11 cellular contexts compared by ENCODE assay signal in the genomic region with DNA sequence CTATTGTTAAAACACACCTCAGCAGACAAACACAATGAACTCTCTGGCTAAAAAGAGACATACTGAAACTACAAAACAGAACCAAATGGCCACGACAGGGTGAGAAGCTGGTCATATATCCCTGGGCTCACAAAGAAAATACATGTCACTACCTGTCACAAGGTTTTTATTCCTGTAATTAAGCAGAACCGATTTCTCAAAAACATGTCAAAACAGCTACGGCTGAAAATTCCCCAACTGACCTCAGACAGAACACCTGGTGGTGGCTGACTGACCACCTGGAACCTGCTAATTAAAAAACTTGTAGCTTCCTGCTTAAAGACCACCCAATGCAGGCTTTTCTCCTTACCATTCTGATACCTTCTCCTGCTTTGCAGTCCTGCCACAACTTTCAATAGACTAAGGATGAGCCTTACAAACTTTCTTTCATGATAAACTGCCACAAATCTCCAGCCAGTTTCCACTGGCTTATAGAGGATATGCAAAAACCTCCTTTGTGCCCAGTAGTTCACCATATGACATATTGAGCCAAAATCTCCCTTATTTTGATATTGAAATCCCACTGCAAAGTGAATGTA.
DNase-seq lines count a peak whose midpoint lies in the region; ATAC-seq and TF ChIP-seq lines count a peak whose summit lies in the region.
"Had no signal": no experiment of that assay in that cellular context is flagged by ENCODE, and none has a peak within 500 bp of the region (broad histone marks: within the 10 kb centered on the region; RNA-seq: fewer than 3 reads in every experiment).

No MANE protein-coding gene starts in this region.

- H3K9me3 ChIP-seq in stomach: no peaks in the 10 kb centered on the region
- no peaks in the 10 kb centered on the region for H3K9me3 ChIP-seq in PC-9 (ENCODE audit: insufficient read depth, low read depth)
- H3K9me3 ChIP-seq: gastrocnemius medialis had no signal

- H3K36me3 ChIP-seq in stomach: no peaks in the 10 kb centered on the region
- no peaks in the 10 kb centered on the region for H3K36me3 ChIP-seq in PC-9 (ENCODE audit: low read depth)
- H3K36me3 ChIP-seq: gastrocnemius medialis had no signal

- intact Hi-C loops in stomach (cut with DNase I; ENCODE audit: low total_unique reads): no loop called here
- intact Hi-C loops in PC-9 (cut with micrococcal nuclease; ENCODE audit: unreplicated experiment): no loop called here

- BruUV-seq in PC-9 (replicated peaks; lab: Mats Ljungman, UMichigan): no TSS peak

- H4K20me1 ChIP-seq in PC-9 (ENCODE audit: insufficient read depth): no peaks in the 10 kb centered on the region

- CTCF ChIA-PET in PC-9 (lab: Charles Lee): interaction anchor here (0.6 kb wide), 1 partner anchor 1276 kb away, joined by 4 read pairs; no protein-coding TSS in a partner anchor

- no peak overlapping the region for H2AFZ ChIP-seq in PC-9

- H3K4me1 ChIP-seq in foreskin keratinocyte: no peaks in the 10 kb centered on the region
- H3K4me1 ChIP-seq in stomach: no peaks in the 10 kb centered on the region
- no peaks in the 10 kb centered on the region for H3K4me1 ChIP-seq in PC-9 (replicated peaks; ENCODE audit: insufficient read depth)
- H3K4me1 ChIP-seq: gastrocnemius medialis had no signal

- no peak for TF ChIP-seq EP300 in stomach (IDR thresholded peaks at IDR 0.05)

- peak; percentile 22 to 44 for DNase-seq in foreskin keratinocyte
- DNase-seq in stomach: no peak
- DNase-seq in HuH-7 (ENCODE audit: low spot score): no peak
- DNase-seq in DMS53 (lab: John Stamatoyannopoulos, UW): no peak
- DNase-seq in PC-9: no peak
- DNase-seq: cerebellar nuclear complex, gastrocnemius medialis, MV-4-11 had no signal

- H3K4me2 ChIP-seq in PC-9: no peak overlapping the region

- H3F3A ChIP-seq in PC-9 (ENCODE audit: insufficient read depth, low read depth): no peaks in the 10 kb centered on the region

- 45 to 60% (median 57%) methylated on average over 3 of the region's 3 CpGs for WGBS in stomach, 5 donors

- no peak overlapping the region for H3K27ac ChIP-seq in foreskin keratinocyte
- no peak overlapping the region for H3K27ac ChIP-seq in stomach
- no peak overlapping the region for H3K27ac ChIP-seq in PC-9
- H3K27ac ChIP-seq: gastrocnemius medialis had no signal

- no peak for TF ChIP-seq POLR2A in stomach (IDR thresholded peaks at IDR 0.05)

- TF ChIP-seq CTCF in foreskin keratinocyte (conservative IDR thresholded peaks at IDR 0.05): no peak
- no peak for TF ChIP-seq CTCF in stomach (IDR thresholded peaks at IDR 0.05)
- TF ChIP-seq CTCF in PC-9 (conservative IDR thresholded peaks at IDR 0.05): no peak

- no peaks in the 10 kb centered on the region for H3K79me2 ChIP-seq in PC-9 (ENCODE audit: low read depth)

- POLR2A ChIA-PET in PC-9 (lab: Charles Lee; ENCODE audit: unreplicated experiment): no interaction called here

- peak; percentile 92 for ATAC-seq in GM19023 (IDR thresholded peaks at IDR 0.05; ENCODE audit: unreplicated experiment)
- peak; percentile 92 for ATAC-seq in GM21825 (IDR thresholded peaks at IDR 0.05; ENCODE audit: unreplicated experiment)
- peak; percentile 93 for ATAC-seq in HG03196 (IDR thresholded peaks at IDR 0.05; ENCODE audit: unreplicated experiment)
- ATAC-seq in foreskin keratinocyte: no peak
- ATAC-seq: gastrocnemius medialis had no signal

- H3K4me3 ChIP-seq in stomach (no peak overlapping the region), PC-9 (no peak overlapping the region)
- H3K4me3 ChIP-seq: gastrocnemius medialis had no signal

- no peaks in the 10 kb centered on the region for H3K9me2 ChIP-seq in PC-9 (ENCODE audit: insufficient read depth)

- no peaks in the 10 kb centered on the region for H3K27me3 ChIP-seq in foreskin keratinocyte
- no peaks in the 10 kb centered on the region for H3K27me3 ChIP-seq in stomach
- no peaks in the 10 kb centered on the region for H3K27me3 ChIP-seq in PC-9 (ENCODE audit: insufficient read depth, low read depth)
- H3K27me3 ChIP-seq: gastrocnemius medialis had no signal

Comparison
In these comparisons a context has a peak if more than half of its experiments do, and no peak if none do; other contexts are left out.
1. DNase-seq: peak in foreskin keratinocyte (2 of 2); none in stomach (single experiment), HuH-7 (single experiment), DMS53 (single experiment) and PC-9 (0 of 2).